18 cellular contexts compared by ENCODE assay signal in the genomic region with DNA sequence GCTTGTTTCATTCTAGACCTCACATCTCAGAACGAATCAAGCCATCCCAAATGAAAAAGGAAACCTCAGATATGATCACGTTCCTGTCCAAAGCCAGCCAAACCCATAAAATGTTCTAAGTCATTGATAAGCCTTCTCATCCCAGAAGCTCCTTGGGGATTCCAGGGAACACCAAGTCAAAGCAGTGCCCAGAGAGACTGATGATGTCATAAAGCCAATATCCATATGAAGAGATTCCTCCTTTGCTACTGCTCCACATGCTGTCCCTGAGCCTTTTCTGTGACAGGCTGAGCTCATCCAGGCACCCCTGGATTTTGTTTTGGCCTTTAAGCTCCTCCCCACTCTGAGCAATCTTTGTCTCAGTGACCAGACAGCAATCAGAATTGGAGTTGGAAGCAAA.
"Had no signal": no experiment of that assay in that cellular context is flagged by ENCODE, and none has a peak within 500 bp of the region (broad histone marks: within the 10 kb centered on the region; RNA-seq: fewer than 3 reads in every experiment).

No MANE protein-coding gene starts in this region.

- H3K36me3 Mint-ChIP-seq: natural killer cell; stimulated activated effector memory CD8-positive, alpha-beta T cell treated with anti-CD3 and anti-CD28 coated beads, Interleukin-12 subunit alpha, Interleukin-12 subunit beta, amount 100 ng/mL, for 72 hours; type B pancreatic cell had no signal

- ATAC-seq: heart left ventricle; natural killer cell; right cardiac atrium; stimulated activated effector memory CD8-positive, alpha-beta T cell treated with anti-CD3 and anti-CD28 coated beads, Interleukin-12 subunit alpha, Interleukin-12 subunit beta, amount 100 ng/mL, for 72 hours; stimulated activated naive CD8-positive, alpha-beta T cell treated with anti-CD3 and anti-CD28 coated beads, Interleukin-15, Interleukin-2, amounts not matched to agents 100 U/mL and 50 U/mL, for 24 hours had no signal

- H3K4me3 Mint-ChIP-seq: natural killer cell; neural crest cell; stimulated activated effector memory CD8-positive, alpha-beta T cell treated with anti-CD3 and anti-CD28 coated beads, Interleukin-12 subunit alpha, Interleukin-12 subunit beta, amount 100 ng/mL, for 72 hours; type B pancreatic cell had no signal

- H3K27ac Mint-ChIP-seq: natural killer cell; progenitor cell of endocrine pancreas; stimulated activated effector memory CD8-positive, alpha-beta T cell treated with anti-CD3 and anti-CD28 coated beads, Interleukin-12 subunit alpha, Interleukin-12 subunit beta, amount 100 ng/mL, for 72 hours; type B pancreatic cell had no signal

- DNase-seq: cortex of kidney; dorsolateral prefrontal cortex; effector CD8-positive, alpha-beta T cell; foreskin melanocyte; heart left ventricle; hippocampal formation; natural killer cell; nucleus accumbens; ovary; right cardiac atrium; stimulated activated CD4-positive, alpha-beta T cell treated with anti-CD3 and anti-CD28 coated beads, Interleukin-4, amount 100 ng/mL, for 1 hour; stimulated activated CD8-positive, alpha-beta memory T cell treated with anti-CD3 and anti-CD28 coated beads, Interleukin-4, amount 100 ng/mL, for 48 hours; stimulated activated naive CD8-positive, alpha-beta T cell treated with anti-CD3 and anti-CD28 coated beads, Interleukin-15, Interleukin-2, amounts not matched to agents 100 U/mL and 50 U/mL, for 24 hours; thyroid gland had no signal

- H3K4me1 Mint-ChIP-seq: natural killer cell; stimulated activated effector memory CD8-positive, alpha-beta T cell treated with anti-CD3 and anti-CD28 coated beads, Interleukin-12 subunit alpha, Interleukin-12 subunit beta, amount 100 ng/mL, for 72 hours had no signal

- H3K9me3 Mint-ChIP-seq: natural killer cell; stimulated activated effector memory CD8-positive, alpha-beta T cell treated with anti-CD3 and anti-CD28 coated beads, Interleukin-12 subunit alpha, Interleukin-12 subunit beta, amount 100 ng/mL, for 72 hours had no signal
